Comparison of ENCODE assay signal across 8 cellular contexts in genomic region chr5:116084891-116085715, GRCh38. TPM values are rescaled to one million over a fixed set of nuclear protein-coding genes. Genes with fewer than 3 reads are reported as not detected.
DNase-seq lines count a peak whose midpoint lies in the region; ATAC-seq, FAIRE-seq and TF ChIP-seq lines count a peak whose summit lies in the region.

Gene COMMD10 (plus strand): TSS chr5:116085025.

- POLR2A ChIA-PET in A549 (lab: Yijun Ruan, JAX) = interaction anchor here (0.6 to 0.7 kb wide), 2 partner anchors 53 to 431 kb away, joined by 3 to 4 read pairs; partner anchors contain the start of gene ARL14EPL

- TF ChIP-seq RAD21 in A549 (conservative IDR thresholded peaks at IDR 0.05 in 1 of 2, IDR thresholded peaks at IDR 0.05 in 1 of 2) = no peak

- peaks cover 9% of the 10 kb centered on the region; the same call in 2 of the 3 replicates for H3K4me1 ChIP-seq in A549

- H3K27ac ChIP-seq in A549 (peak within 1 kb of the TSS; percentile 93 to 99), VCaP (peak within 1 kb of the TSS; percentile 90), skin epidermis (peak within 1 kb of the TSS; percentile 86 to 99 (median 95))

- H3K4me2 ChIP-seq in A549 = peak within 1 kb of the TSS; percentile 98

- ATAC-seq in A549 (peak; percentile 96 to 97), HG03064 (IDR thresholded peaks at IDR 0.05; ENCODE audit: low read depth, unreplicated experiment) (peak; percentile 86)

- in situ Hi-C loops in T47D (cut with HindIII; ENCODE audit: low pct_unique_long_range_greater_than_20kb, low sequenced_read_pairs) = no loop called here

- TF ChIP-seq CTCF in A549 (IDR thresholded peaks at IDR 0.05) (no peak), VCaP (conservative IDR thresholded peaks at IDR 0.05) (no peak)

- TF ChIP-seq POLR2A in A549 (IDR thresholded peaks at IDR 0.05; ENCODE audit: low read length) (peak; percentile 75), GM18526 (IDR thresholded peaks at IDR 0.05; ENCODE audit: extremely low read depth, insufficient read length) (peak; percentile 85)

- H3K4me3 ChIP-seq in A549 (peak within 1 kb of the TSS; percentile 80), skin epidermis (peak within 1 kb of the TSS; percentile 82 to 96 (median 92))

- no peak for TF ChIP-seq EP300 in A549 (IDR thresholded peaks at IDR 0.05)

- peak; percentile 72 to 87 for DNase-seq in A549 (ENCODE audit: low read depth in 1 of 2, low spot score in 1 of 2)
- peak; percentile 68 for DNase-seq in NCI-H2196 (lab: John Stamatoyannopoulos, UW; ENCODE audit: unreplicated experiment)
- peak; percentile 63 to 78 for DNase-seq in T47D (ENCODE audit: low read depth in 1 of 2, low spot score in 1 of 2)
- DNase-seq in iPS-NIHi11 (ENCODE audit: low spot score) = peak; percentile 87

- H3K9me3 ChIP-seq in A549 = no peaks in the 10 kb centered on the region

- under 1% methylated on average over 23 of the region's 64 CpGs for WGBS in A549 (ENCODE audit: missing lambda C conversion rate)

- FAIRE-seq in A549 (lab: Jason Lieb, UNC) = no peak

- CTCF ChIA-PET in A549 (lab: Yijun Ruan, JAX) = interaction anchor here (1.1 to 1.4 kb wide), 3 partner anchors 16 to 472 kb away, joined by 3 read pairs; no protein-coding TSS in a partner anchor

TF ChIP-seq in A549, 52 proteins besides CTCF, POLR2A, EP300 and RAD21 (continues in another document):
- TF ChIP-seq GATA3 (IDR thresholded peaks at IDR 0.05; ENCODE audit: borderline replicate concordance) (no peak), JUN (IDR thresholded peaks at IDR 0.05) (peak in 1 of 2 experiments; percentile 86; a peak in 4 of 5 replicates), BCL3 (IDR thresholded peaks at IDR 0.05) (peak; percentile 78; the same call in 2 of the 3 replicates), ELK1 (IDR thresholded peaks at IDR 0.05; ENCODE audit: low read depth, low read length) (no peak), MAX (IDR thresholded peaks at IDR 0.05) (peak; percentile 95), CHD2 (IDR thresholded peaks at IDR 0.05; ENCODE audit: low read length, partially characterized antibody) (no peak), HDAC2 (IDR thresholded peaks at IDR 0.05) (no peak), MYC (IDR thresholded peaks at IDR 0.05; ENCODE audit: borderline replicate concordance, low read length) (no peak), USF2 (IDR thresholded peaks at IDR 0.05) (peak; percentile 64), E2F6 (IDR thresholded peaks at IDR 0.05; ENCODE audit: borderline replicate concordance, low read depth) (peak; percentile 86), NR3C1 (IDR thresholded peaks at IDR 0.05) (no peak), RFX5 (IDR thresholded peaks at IDR 0.05) (no peak), EHF (CRISPR knock-in tag; IDR thresholded peaks at IDR 0.05) (no peak), SREBF2 (IDR thresholded peaks at IDR 0.05) (no peak), NPAS2 (CRISPR knock-in tag; IDR thresholded peaks at IDR 0.05; ENCODE audit: borderline replicate concordance) (no peak), HES2 (IDR thresholded peaks at IDR 0.05) (no peak), REST (IDR thresholded peaks at IDR 0.05) (no peak), PHF8 (IDR thresholded peaks at IDR 0.05; ENCODE audit: borderline replicate concordance, low read depth) (peak; percentile 59), MAZ (IDR thresholded peaks at IDR 0.05; ENCODE audit: borderline replicate concordance, low read depth, low read length) (no peak), POLR2AphosphoS2 (conservative IDR thresholded peaks at IDR 0.05; ENCODE audit: low read length) (no peak), CBX2 (IDR thresholded peaks at IDR 0.05; ENCODE audit: borderline replicate concordance, low read depth) (no peak), HMGXB4 (CRISPR knock-in tag; IDR thresholded peaks at IDR 0.05; ENCODE audit: borderline replicate concordance) (peak; percentile 59; the same call in 1 of the 2 replicates), HEYL (CRISPR knock-in tag; IDR thresholded peaks at IDR 0.05) (no peak), MAFK (IDR thresholded peaks at IDR 0.05; ENCODE audit: partially characterized antibody) (no peak)

RNA-seq across cellular contexts. Expression of gene COMMD10, which starts in this region (rescaled TPM):
- 49.6 and 63.9 TPM in 2 replicates for polyA plus RNA-seq in A549 (2011; rRNA removed)
- polyA plus RNA-seq in A549 (2012; cell fraction: cytosol; rRNA removed) = 11.3 and 12.0 TPM in 2 replicates
- polyA plus RNA-seq in A549 (2012; cell fraction: nucleus; rRNA removed) = 4.0 and 6.4 TPM in 2 replicates
- polyA plus RNA-seq in A549 (2017; fragmentation: RNase III; extraction: RNeasy Plus Mini Kit Qiagen cat#74134 plus additional on column Dnase treatment) = 38.4 to 40.8 TPM (median 40.2 TPM) in 3 replicates
- 9.6 and 11.0 TPM in 2 replicates for polyA minus RNA-seq in A549 (2011; rRNA and poly(A)+ RNA removed)

Comparison
In these comparisons a context has a peak if more than half of its experiments do, and no peak if none do; other contexts are left out.
1. Peak in every context shown above with its lines: DNase-seq, ATAC-seq, H3K4me3 ChIP-seq and H3K27ac ChIP-seq.